9 cellular contexts compared by ENCODE assay signal in genomic region chr22:25153961-25154685, GRCh38. TPM values are rescaled to one million over a fixed set of nuclear protein-coding genes. Genes with fewer than 3 reads are reported as not detected.
A peak's percentile ranks its signal among the peaks of the same experiment; 100 is the strongest.
DNase-seq lines count a peak whose midpoint lies in the region; ATAC-seq and TF ChIP-seq lines count a peak whose summit lies in the region.
"Had no signal": no experiment of that assay in that cellular context is flagged by ENCODE, and none has a peak within 500 bp of the region (broad histone marks: within the 10 kb centered on the region; RNA-seq: fewer than 3 reads in every experiment).

No MANE protein-coding gene starts in this region.

- no peak overlapping the region for H3K4me3 Mint-ChIP-seq in chondrocyte (ENCODE audit: unreplicated experiment)
- H3K4me3 Mint-ChIP-seq in osteocyte (ENCODE audit: unreplicated experiment), result no peak overlapping the region

- peak; percentile 29 for DNase-seq in NCI-H2029 treated with DMSO at 0.1 percent for 48 hours (lab: John Stamatoyannopoulos, UW)
- no peak for DNase-seq in chondrocyte (ENCODE audit: low spot score)
- DNase-seq in left colon, result peak; percentile 62 to 86
- peak; percentile 39 for DNase-seq in thoracic aorta (ENCODE audit: low spot score)
- DNase-seq in COR-L47 (lab: John Stamatoyannopoulos, UW), result no peak
- no peak for DNase-seq in cortex of kidney (lab: John Stamatoyannopoulos, UW)
- DNase-seq in osteocyte (ENCODE audit: extremely low spot score, unreplicated experiment), result no peak

- H3K27me3 ChIP-seq in thoracic aorta (replicated peaks; ENCODE audit: insufficient read depth), result no peaks in the 10 kb centered on the region

- H3K4me3 ChIP-seq in thoracic aorta, result no peak overlapping the region
- H3K4me3 ChIP-seq: SK-N-MC had no signal

- peaks cover 1% of the 10 kb centered on the region for H3K36me3 Mint-ChIP-seq in chondrocyte (ENCODE audit: low read depth)
- H3K36me3 Mint-ChIP-seq in osteocyte (ENCODE audit: unreplicated experiment), result no peaks in the 10 kb centered on the region

- intact Hi-C loops in left colon (cut with DNase I, micrococcal nuclease), result no loop called here

- H3K27ac ChIP-seq in thoracic aorta, result peak overlapping the region; percentile 21 to 56
- H3K27ac ChIP-seq: SK-N-MC had no signal

- H3K9me3 Mint-ChIP-seq in chondrocyte (ENCODE audit: low read depth) (no peaks in the 10 kb centered on the region), osteocyte (ENCODE audit: unreplicated experiment) (no peaks in the 10 kb centered on the region)

- H3K27ac Mint-ChIP-seq in chondrocyte (ENCODE audit: unreplicated experiment), result peak overlapping the region; percentile 70
- no peak overlapping the region for H3K27ac Mint-ChIP-seq in osteocyte (ENCODE audit: unreplicated experiment)

- TF ChIP-seq CTCF in chondrocyte (IDR thresholded peaks at IDR 0.05), result no peak
- no peak for TF ChIP-seq CTCF in thoracic aorta (IDR thresholded peaks at IDR 0.05)
- TF ChIP-seq CTCF in osteocyte (IDR thresholded peaks at IDR 0.05), result no peak

- no peaks in the 10 kb centered on the region for H3K27me3 Mint-ChIP-seq in chondrocyte (ENCODE audit: low read depth)
- peaks cover 5% of the 10 kb centered on the region for H3K27me3 Mint-ChIP-seq in osteocyte (ENCODE audit: unreplicated experiment)

- ATAC-seq in left colon (peak; percentile 88), thoracic aorta (ENCODE audit: insufficient number of reproducible peaks, low FRiP score, low read depth) (peak; percentile 81), HG03139 (IDR thresholded peaks at IDR 0.05; ENCODE audit: unreplicated experiment) (no peak)

- no peaks in the 10 kb centered on the region for H3K36me3 ChIP-seq in thoracic aorta

- H3K9me3 ChIP-seq in thoracic aorta, result no peaks in the 10 kb centered on the region

- H3K4me1 Mint-ChIP-seq in chondrocyte (ENCODE audit: low read depth), result peaks cover 23% of the 10 kb centered on the region
- peaks cover 3% of the 10 kb centered on the region for H3K4me1 Mint-ChIP-seq in osteocyte (ENCODE audit: unreplicated experiment)

- peaks cover 14 to 32% of the 10 kb centered on the region in 2 donors for H3K4me1 ChIP-seq in thoracic aorta (ENCODE audit: control insufficient read depth in 1 of 2, low read depth in 2 of 2)

RNA-seq across cellular contexts. Expression of gene CRYBB3, which starts 45.5 kb away (rescaled TPM):
- total RNA-seq in chondrocyte (not detected in 3 replicates), left colon (1 to 10 TPM in 1 of 2 donors, under 1 TPM in 1; 0.70 to 2.1 TPM), thoracic aorta (1 to 10 TPM in 1 of 2 donors, not detected in 1; 1.8 TPM), osteocyte (not detected in 2 replicates)

Comparison
In these comparisons a context has a peak if more than half of its experiments do, and no peak if none do; other contexts are left out.
1. DNase-seq: peak in NCI-H2029 treated with DMSO at 0.1 percent for 48 hours (single experiment), left colon (2 of 2) and thoracic aorta (single experiment); none in chondrocyte (single experiment), COR-L47 (single experiment), cortex of kidney (single experiment) and osteocyte (single experiment).